8 cellular contexts compared by ENCODE assay signal in the genomic region with DNA sequence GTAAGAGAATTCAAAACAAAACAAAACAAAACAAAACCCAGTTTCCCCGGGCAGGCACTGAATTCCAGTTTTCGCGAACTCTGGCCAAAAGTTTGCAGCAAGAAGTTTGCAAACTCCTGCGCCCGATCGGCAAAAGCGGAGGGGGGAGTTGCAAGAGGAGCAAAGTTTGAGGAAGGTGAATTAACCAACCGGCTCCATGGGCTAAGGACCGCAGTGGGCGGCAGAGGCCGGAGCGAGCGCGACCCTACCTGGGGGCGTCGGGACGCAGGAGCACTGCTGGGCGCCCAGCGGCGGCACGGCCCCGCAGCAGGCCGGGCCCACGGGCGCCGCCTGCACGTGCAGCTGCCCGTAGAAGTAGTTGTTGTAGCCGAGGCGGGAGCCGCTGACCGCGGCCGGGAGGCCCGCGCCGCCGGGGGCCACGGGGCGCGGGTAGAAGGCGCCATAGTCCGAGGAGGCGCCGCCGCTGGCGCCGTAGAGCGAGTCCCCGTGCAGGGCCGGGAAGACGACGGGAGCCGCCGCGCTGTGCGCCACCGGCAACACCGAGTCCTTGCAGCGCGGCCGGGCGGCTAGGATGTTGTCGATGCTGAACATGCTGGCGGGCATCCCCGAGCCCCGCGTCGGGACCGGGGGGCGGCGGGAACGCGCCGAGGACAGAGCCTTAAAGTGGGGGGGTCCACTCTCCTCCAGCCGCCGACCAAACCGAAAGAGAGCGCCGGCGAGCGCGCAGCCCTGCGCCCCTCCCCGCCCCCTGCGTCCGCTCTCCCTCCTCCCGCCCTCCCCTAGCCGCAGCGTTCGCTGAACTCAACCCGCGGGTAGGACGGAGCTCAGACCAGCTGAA. TPM values are rescaled to one million over a fixed set of nuclear protein-coding genes. Genes with fewer than 3 reads are reported as not detected.
DNase-seq lines count a peak whose midpoint lies in the region; ATAC-seq, FAIRE-seq and TF ChIP-seq lines count a peak whose summit lies in the region.

A gene (minus strand): TSS at position 701 of the 838 bp plus-strand sequence. CDS start 98 bp downstream, at position 603.

- in situ Hi-C loops in GM12878 (cut with MboI) = no loop called here

- peak within 1 kb of the TSS; percentile 68 for H3K4me3 Mint-ChIP-seq in CD8-positive, alpha-beta T cell

- H2AFZ ChIP-seq in GM12878 (ENCODE audit: control insufficient read depth, low read depth, low read length) = no peak within 1 kb of the TSS

- no peaks in the 10 kb centered on the region for H3K36me3 Mint-ChIP-seq in CD8-positive, alpha-beta T cell

- H3K4me1 ChIP-seq in CD8-positive, alpha-beta T cell (ENCODE audit: insufficient read depth, low read length) = peaks cover 9% of the 10 kb centered on the region
- H3K4me1 ChIP-seq in GM12878 (ENCODE audit: control insufficient read depth, insufficient read depth, low read length) (no peaks in the 10 kb centered on the region), stomach (peaks cover 25 to 57% (median 28%) of the 10 kb centered on the region in 4 donors)

- SMC1A ChIA-PET in GM12878 (lab: Charles Lee; ENCODE audit: uncharacterized antibody, unreplicated experiment) = no interaction called here

- TF ChIP-seq RAD21 in GM12878 (IDR thresholded peaks at IDR 0.05; ENCODE audit: insufficient read depth, low read depth, low read length) = no peak

- 46% methylated on average over 66 of the region's 94 CpGs for WGBS in GM12878 (ENCODE audit: insufficient coverage, insufficient replicate concordance, low lambda C conversion rate, missing lambda C conversion rate)
- 0 to 2% (median 1%) methylated on average over 32 to 94 of the region's 94 CpGs for WGBS in stomach, 5 donors

- no peaks in the 10 kb centered on the region for H4K20me1 ChIP-seq in GM12878 (ENCODE audit: control insufficient read depth, insufficient read depth)

- H3K79me2 ChIP-seq in GM12878 (ENCODE audit: control insufficient read depth, insufficient read depth, low read length) = no peaks in the 10 kb centered on the region

- H3K4me2 ChIP-seq in GM12878 (ENCODE audit: control insufficient read depth, insufficient read depth) = no peak within 1 kb of the TSS

- DNase-seq in CD8-positive, alpha-beta T cell = no peak
- DNase-seq in NB4 (ENCODE audit: low read depth) (peak; percentile 17), GM12878 (ENCODE audit: low read depth, low spot score) (no peak), kidney epithelial cell (ENCODE audit: low read depth) (no peak), stomach (peak; percentile 42), OCI-M2 (lab: John Stamatoyannopoulos, UW; ENCODE audit: unreplicated experiment) (no peak), putamen (ENCODE audit: low spot score) (no peak)

- no peak for FAIRE-seq in GM12878 (lab: Jason Lieb, UNC)

- POLR2A ChIA-PET in CD8-positive, alpha-beta T cell (lab: Charles Lee) = no interaction called here
- POLR2A ChIA-PET in GM12878 (lab: Charles Lee) = no interaction called here

- CTCF ChIA-PET in CD8-positive, alpha-beta T cell (lab: Charles Lee) = no interaction called here
- CTCF ChIA-PET in GM12878 (lab: Yijun Ruan, JAX) = interaction anchor here (1.0 kb wide), 1 partner anchor 40 kb away, joined by 3 read pairs; no protein-coding TSS in a partner anchor

- no peak for TF ChIP-seq CTCF in CD8-positive, alpha-beta T cell (IDR thresholded peaks at IDR 0.05)
- TF ChIP-seq CTCF in NB4 (IDR thresholded peaks at IDR 0.05; ENCODE audit: low read depth, low read length) = no peak
- no peak for TF ChIP-seq CTCF in GM12878 (IDR thresholded peaks at IDR 0.05 in 2 of 3, conservative IDR thresholded peaks at IDR 0.05 in 1 of 3; ENCODE audit: control insufficient read depth in 2 of 3, extremely low read depth in 1 of 3, insufficient read depth in 1 of 3, low read depth in 3 of 3, low read length in 3 of 3)
- no peak for TF ChIP-seq CTCF in kidney epithelial cell (IDR thresholded peaks at IDR 0.05; ENCODE audit: insufficient read depth, low read length, poor library complexity, severe bottlenecking)
- no peak for TF ChIP-seq CTCF in stomach (IDR thresholded peaks at IDR 0.05)

- no TSS peak for BruUV-seq in GM12878 (replicated peaks; lab: Mats Ljungman, UMichigan)

- intact Hi-C loops in CD8-positive, alpha-beta T cell (cut with DNase I, micrococcal nuclease) = no loop called here
- intact Hi-C loops in GM12878 (cut with micrococcal nuclease; ENCODE audit: unreplicated experiment) (no loop called here), stomach (cut with DNase I; ENCODE audit: low total_unique reads) (no loop called here)

- peaks cover 28% of the 10 kb centered on the region for H3K27me3 ChIP-seq in CD8-positive, alpha-beta T cell (ENCODE audit: insufficient read depth, low read length)
- peaks cover 11 to 25% of the 10 kb centered on the region in 2 experiments for H3K27me3 ChIP-seq in GM12878 (replicated peaks in 1 of 2; ENCODE audit: control insufficient read depth in 2 of 2, insufficient read depth in 2 of 2, low read length in 1 of 2)
- H3K27me3 ChIP-seq in kidney epithelial cell (ENCODE audit: control insufficient read depth, insufficient read depth, low read length) = peaks cover 90% of the 10 kb centered on the region
- peaks cover 62 to 100% (median 97%) of the 10 kb centered on the region in 3 donors for H3K27me3 ChIP-seq in stomach

- H3K9me3 Mint-ChIP-seq in CD8-positive, alpha-beta T cell = no peaks in the 10 kb centered on the region

- peak within 1 kb of the TSS; percentile 30 for H3K4me3 ChIP-seq in CD8-positive, alpha-beta T cell (ENCODE audit: low read depth, low read length)
- H3K4me3 ChIP-seq in NB4 (ENCODE audit: low read depth, low read length) = no peak within 1 kb of the TSS
- no peak within 1 kb of the TSS for H3K4me3 ChIP-seq in GM12878
- peak within 1 kb of the TSS; percentile 30 for H3K4me3 ChIP-seq in kidney epithelial cell (ENCODE audit: low read depth, low read length)
- H3K4me3 ChIP-seq in stomach = peak within 1 kb of the TSS; percentile 57 to 80 (median 59)

- ATAC-seq in CD8-positive, alpha-beta T cell = no peak
- ATAC-seq in GM12878 (0 out of 3 replicates have a peak, but pooled peaks have one; percentile 22), HG03521 (IDR thresholded peaks at IDR 0.05; ENCODE audit: unreplicated experiment) (no peak)

- H3K4me1 Mint-ChIP-seq in CD8-positive, alpha-beta T cell (ENCODE audit: low read depth) = peaks cover 20% of the 10 kb centered on the region

- H3K9me3 ChIP-seq in CD8-positive, alpha-beta T cell (ENCODE audit: low read length) = no peaks in the 10 kb centered on the region
- H3K9me3 ChIP-seq in GM12878 (replicated peaks; ENCODE audit: control insufficient read depth, insufficient read depth, low read length) (peaks cover 2% of the 10 kb centered on the region; the same call in 2 of the 3 replicates), stomach (peaks cover 0 to 19% (median 5%) of the 10 kb centered on the region in 4 donors)

- TF ChIP-seq POLR2A in NB4 (IDR thresholded peaks at IDR 0.05; ENCODE audit: extremely low read depth, insufficient read length) (no peak), GM12878 (IDR thresholded peaks at IDR 0.05; ENCODE audit: low read depth, low read length) (no peak), stomach (IDR thresholded peaks at IDR 0.05) (no peak)

- TF ChIP-seq EP300 in GM12878 (IDR thresholded peaks at IDR 0.05; ENCODE audit: borderline replicate concordance in 1 of 2, control insufficient read depth in 1 of 2, low read depth in 2 of 2, low read length in 2 of 2) (no peak), stomach (IDR thresholded peaks at IDR 0.05) (no peak)

- H3K27me3 Mint-ChIP-seq in CD8-positive, alpha-beta T cell (ENCODE audit: low read depth) = peaks cover 66% of the 10 kb centered on the region

- H3K9ac ChIP-seq in GM12878 (ENCODE audit: control insufficient read depth, insufficient read depth, low read length) = no peak within 1 kb of the TSS

- RAD21 ChIA-PET in GM12878 (lab: Charles Lee; ENCODE audit: unreplicated experiment) = no interaction called here

- no peak within 1 kb of the TSS for H3K27ac ChIP-seq in CD8-positive, alpha-beta T cell (ENCODE audit: low read depth, low read length)
- no peak within 1 kb of the TSS for H3K27ac ChIP-seq in GM12878 (ENCODE audit: control insufficient read depth, insufficient read depth)
- H3K27ac ChIP-seq in stomach = peak within 1 kb of the TSS in 1 of 5 donors; percentile 46

- no peaks in the 10 kb centered on the region for H3K36me3 ChIP-seq in CD8-positive, alpha-beta T cell (ENCODE audit: insufficient read depth, low read length)
- H3K36me3 ChIP-seq in GM12878 (ENCODE audit: control insufficient read depth in 2 of 2, insufficient read depth in 2 of 2, low read length in 1 of 2) (no peaks in the 10 kb centered on the region), kidney epithelial cell (ENCODE audit: control insufficient read depth, insufficient read depth, low read length) (no peaks in the 10 kb centered on the region), stomach (no peaks in the 10 kb centered on the region)

- no peak within 1 kb of the TSS for H3K27ac Mint-ChIP-seq in CD8-positive, alpha-beta T cell

TF ChIP-seq in GM12878, 131 proteins besides CTCF, POLR2A, EP300 and RAD21:
- TF ChIP-seq RUNX3 (IDR thresholded peaks at IDR 0.05; ENCODE audit: low read length) = no peak
- TF ChIP-seq HDAC6 (IDR thresholded peaks at IDR 0.05; ENCODE audit: unreplicated experiment) = peak; percentile 51
- TF ChIP-seq BHLHE40 (IDR thresholded peaks at IDR 0.05; ENCODE audit: borderline replicate concordance in 1 of 2, low read depth in 2 of 2, low read length in 1 of 2) = 0 out of 4 replicates have a peak, but pooled peaks of 1 of the 2 experiments have one; percentile 6
- TF ChIP-seq SUZ12 (IDR thresholded peaks at IDR 0.05; ENCODE audit: unreplicated experiment) = peak; percentile 72

RNA-seq across cellular contexts. Expression of the gene that starts here (rescaled TPM):
- not detected for total RNA-seq in CD8-positive, alpha-beta T cell
- total RNA-seq in GM12878 (2013; cell fraction: nucleolus; rRNA removed) = not detected in 2 replicates
- total RNA-seq in GM12878 (2014; rRNA removed) (not detected in 2 replicates), GM12878 (2014; rRNA removed; fragmentation: Illumina TruSeq; extraction: Trizol) (not detected in 2 replicates), GM12878 (2021) (not detected in 2 replicates), kidney epithelial cell (not detected in 2 replicates), stomach (not detected)
- polyA plus RNA-seq in GM12878 (2011; ENCODE audit: low read depth) = not detected
- polyA plus RNA-seq in GM12878 (2011; rRNA removed) (not detected in 2 replicates), GM12878 (2014; fragmentation: Illumina TruSeq; extraction: Trizol) (not detected in 2 replicates), GM12878 (2014; fragmentation: Nextera tagmentation; extraction: Ambion mirVana) (not detected), GM12878 (2014; rRNA removed) (not detected in 2 replicates), GM12878 (2016; fragmentation: Nextera tagmentation; extraction: Ambion mirVana) (not detected), stomach (under 1 TPM in 1 of 3 donors, not detected in 2; 0.25 TPM)
- not detected in 2 replicates for polyA plus RNA-seq in GM12878 (2011; cell fraction: cytosol; rRNA removed)
- polyA plus RNA-seq in GM12878 (2011; cell fraction: nucleus; rRNA removed) = not detected in 2 replicates
- not detected in 2 replicates for polyA plus RNA-seq in GM12878 (2012)
- polyA minus RNA-seq in GM12878 (2011; rRNA and poly(A)+ RNA removed) = not detected in 2 replicates
- polyA minus RNA-seq in GM12878 (2011; cell fraction: cytosol; rRNA and poly(A)+ RNA removed) = not detected in 2 replicates
- not detected in 2 replicates for polyA minus RNA-seq in GM12878 (2011; cell fraction: nucleus; rRNA and poly(A)+ RNA removed)

Comparison
In these comparisons a context has a peak if more than half of its experiments do, and no peak if none do; other contexts are left out.
1. Peak in ATAC-seq in GM12878; RNA of the gene not detected or under 1 TPM.
2. Peak in DNase-seq and H3K4me3 ChIP-seq in stomach; RNA of the gene not detected or under 1 TPM.
3. H3K4me3 ChIP-seq: peak in CD8-positive, alpha-beta T cell (single experiment) and kidney epithelial cell (single experiment); none in NB4 (single experiment) and GM12878 (single experiment).